Comparison of ENCODE assay signal across 22 cellular contexts in the genomic region with DNA sequence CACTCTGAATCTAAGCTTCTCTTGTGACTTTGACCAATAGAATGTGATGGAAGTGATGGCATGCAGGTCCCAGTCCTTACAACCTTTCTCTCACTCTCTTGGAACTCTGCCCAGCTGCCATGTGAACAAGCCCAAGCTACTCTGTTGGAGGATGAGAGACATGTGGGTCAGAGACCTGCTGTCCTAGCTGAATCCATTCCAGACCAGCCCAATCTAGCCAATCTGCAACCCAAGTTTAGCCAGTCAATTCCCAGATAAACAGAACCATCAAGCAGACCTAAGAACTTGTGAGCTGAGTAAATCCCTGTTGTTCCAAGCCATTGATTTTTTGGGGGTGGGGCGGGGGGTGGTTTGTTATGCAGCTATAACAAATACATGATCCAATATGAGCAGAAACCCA.
DNase-seq lines count a peak whose midpoint lies in the region; ATAC-seq and TF ChIP-seq lines count a peak whose summit lies in the region.
"Had no signal": no experiment of that assay in that cellular context is flagged by ENCODE, and none has a peak within 500 bp of the region (broad histone marks: within the 10 kb centered on the region; RNA-seq: fewer than 3 reads in every experiment).

No MANE protein-coding gene starts in this region.

- H3K4me3 ChIP-seq in MM.1S (ENCODE audit: low read length) (no peak overlapping the region), WERI-Rb-1 (ENCODE audit: low read depth, low read length) (no peak overlapping the region)
- H3K4me3 ChIP-seq: transverse colon had no signal

- DNase-seq in G401 (ENCODE audit: low spot score) = peak; percentile 89
- no peak for DNase-seq in MM.1S
- DNase-seq in WERI-Rb-1 = peak; percentile 53
- DNase-seq in mucosa of gallbladder (ENCODE audit: low spot score) = peak; percentile 60
- no peak for DNase-seq in superior temporal gyrus (ENCODE audit: extremely low spot score)
- DNase-seq: activated CD4-positive, alpha-beta T cell treated with anti-CD3 and anti-CD28 coated beads, Interleukin-2, amount 50 U/mL, for 4 hours; activated naive CD4-positive, alpha-beta T cell treated with Interleukin-2 at 50 U/mL for 16 hours; aorta; CD8-positive, alpha-beta memory T cell; DMS79 treated with DMSO at 0.1 percent for 48 hours; GOT3; naive thymus-derived CD4-positive, alpha-beta T cell; NCI-H187; NCI-H345; stimulated activated CD4-positive, alpha-beta T cell treated with anti-CD3 and anti-CD28 coated beads, Interleukin-2, amount 100 ng/mL, for 24 hours; stimulated activated naive CD8-positive, alpha-beta T cell treated with anti-CD3 and anti-CD28 coated beads, Interleukin-15, Interleukin-2, amounts not matched to agents 100 U/mL and 50 U/mL, for 24 hours; T-cell; transverse colon had no signal

- no peak overlapping the region for H3K9ac ChIP-seq in MM.1S (ENCODE audit: low read length)

- no peaks in the 10 kb centered on the region for H3K79me2 ChIP-seq in MM.1S (ENCODE audit: low read length)

- no peak overlapping the region for H2AFZ ChIP-seq in MM.1S (ENCODE audit: low read length)

- TF ChIP-seq CTCF in MM.1S (IDR thresholded peaks at IDR 0.05; ENCODE audit: low read length) (no peak), WERI-Rb-1 (IDR thresholded peaks at IDR 0.05; ENCODE audit: low read depth, low read length) (no peak)

- peak overlapping the region; percentile 2; the same call in 1 of the 2 replicates for H3K4me2 ChIP-seq in MM.1S (ENCODE audit: low read depth, low read length)

- no peaks in the 10 kb centered on the region for H4K20me1 ChIP-seq in MM.1S (ENCODE audit: insufficient read depth, low read length)

- H3K27me3 ChIP-seq in MM.1S (replicated peaks; ENCODE audit: insufficient read depth, low read length) = no peaks in the 10 kb centered on the region
- no peaks in the 10 kb centered on the region for H3K27me3 ChIP-seq in WERI-Rb-1 (ENCODE audit: insufficient read depth, low read depth, severe bottlenecking)
- H3K27me3 ChIP-seq: transverse colon had no signal

- H3K27ac ChIP-seq in MM.1S (ENCODE audit: low read length) (no peak overlapping the region), WERI-Rb-1 (peak overlapping the region; percentile 91)
- H3K27ac ChIP-seq: transverse colon, VCaP had no signal

- ATAC-seq in HG02623 (IDR thresholded peaks at IDR 0.05; ENCODE audit: unreplicated experiment) (no peak), GM19324 (IDR thresholded peaks at IDR 0.05; ENCODE audit: low FRiP score, unreplicated experiment) (no peak), GM18517 (IDR thresholded peaks at IDR 0.05; ENCODE audit: unreplicated experiment) (no peak)
- ATAC-seq: T-cell had no signal

- peaks cover 13% of the 10 kb centered on the region for H3K4me1 ChIP-seq in MM.1S (ENCODE audit: low read length)
- H3K4me1 ChIP-seq: transverse colon had no signal

- H3K9me2 ChIP-seq in MM.1S (replicated peaks; ENCODE audit: insufficient read depth, low read length) = no peaks in the 10 kb centered on the region

- in situ Hi-C loops in G401 (cut with HindIII; ENCODE audit: low sequenced_read_pairs) = no loop called here

- no peaks in the 10 kb centered on the region for H3K36me3 ChIP-seq in MM.1S (replicated peaks; ENCODE audit: insufficient read depth, low read length)
- H3K36me3 ChIP-seq in WERI-Rb-1 = peaks cover 11% of the 10 kb centered on the region
- H3K36me3 ChIP-seq: transverse colon had no signal

- no peaks in the 10 kb centered on the region for H3K9me3 ChIP-seq in MM.1S (replicated peaks; ENCODE audit: insufficient read depth, low read length)
- no peaks in the 10 kb centered on the region for H3K9me3 ChIP-seq in WERI-Rb-1 (ENCODE audit: severe bottlenecking)
- H3K9me3 ChIP-seq: transverse colon had no signal

- H3F3A ChIP-seq in MM.1S (ENCODE audit: insufficient read depth, low read length) = peaks cover 3% of the 10 kb centered on the region; the same call in 1 of the 2 replicates

Comparison
In these comparisons a context has a peak if more than half of its experiments do, and no peak if none do; other contexts are left out.
1. DNase-seq: peak in G401 (single experiment), WERI-Rb-1 (single experiment) and mucosa of gallbladder (single experiment); none in MM.1S (single experiment) and superior temporal gyrus (single experiment).